Comparison of ENCODE assay signal across 2 cellular contexts in genomic region chr13:24212254-24212653, GRCh38.
TF ChIP-seq lines count a peak whose summit lies in the region.

No MANE protein-coding gene starts in this region.

TF ChIP-seq in GM23338, 12 proteins besides CTCF, POLR2A, EP300 and RAD21:
- TF ChIP-seq, protein P1, sequence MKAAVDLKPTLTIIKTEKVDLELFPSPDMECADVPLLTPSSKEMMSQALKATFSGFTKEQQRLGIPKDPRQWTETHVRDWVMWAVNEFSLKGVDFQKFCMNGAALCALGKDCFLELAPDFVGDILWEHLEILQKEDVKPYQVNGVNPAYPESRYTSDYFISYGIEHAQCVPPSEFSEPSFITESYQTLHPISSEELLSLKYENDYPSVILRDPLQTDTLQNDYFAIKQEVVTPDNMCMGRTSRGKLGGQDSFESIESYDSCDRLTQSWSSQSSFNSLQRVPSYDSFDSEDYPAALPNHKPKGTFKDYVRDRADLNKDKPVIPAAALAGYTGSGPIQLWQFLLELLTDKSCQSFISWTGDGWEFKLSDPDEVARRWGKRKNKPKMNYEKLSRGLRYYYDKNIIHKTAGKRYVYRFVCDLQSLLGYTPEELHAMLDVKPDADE (IDR thresholded peaks at IDR 0.05) = no peak
- TF ChIP-seq ZNF462 (CRISPR knock-in tag; IDR thresholded peaks at IDR 0.05) (no peak), EZH2 (IDR thresholded peaks at IDR 0.05; ENCODE audit: low read depth, unreplicated experiment) (no peak), NANOG (IDR thresholded peaks at IDR 0.05; ENCODE audit: borderline replicate concordance) (no peak), STAT1 (IDR thresholded peaks at IDR 0.05; ENCODE audit: unreplicated experiment) (no peak), POLR2AphosphoS5 (IDR thresholded peaks at IDR 0.05; ENCODE audit: low read depth) (no peak), ZNF114 (CRISPR knock-in tag; IDR thresholded peaks at IDR 0.05) (no peak), EZH2phosphoT487 (IDR thresholded peaks at IDR 0.05; ENCODE audit: unreplicated experiment) (no peak), JUNB (IDR thresholded peaks at IDR 0.05; ENCODE audit: unreplicated experiment) (no peak), ZNF331 (CRISPR knock-in tag; IDR thresholded peaks at IDR 0.05; ENCODE audit: low read depth) (no peak), CREB1 (CRISPR knock-in tag; IDR thresholded peaks at IDR 0.05; ENCODE audit: low read depth) (no peak)
- TF ChIP-seq, protein P2, sequence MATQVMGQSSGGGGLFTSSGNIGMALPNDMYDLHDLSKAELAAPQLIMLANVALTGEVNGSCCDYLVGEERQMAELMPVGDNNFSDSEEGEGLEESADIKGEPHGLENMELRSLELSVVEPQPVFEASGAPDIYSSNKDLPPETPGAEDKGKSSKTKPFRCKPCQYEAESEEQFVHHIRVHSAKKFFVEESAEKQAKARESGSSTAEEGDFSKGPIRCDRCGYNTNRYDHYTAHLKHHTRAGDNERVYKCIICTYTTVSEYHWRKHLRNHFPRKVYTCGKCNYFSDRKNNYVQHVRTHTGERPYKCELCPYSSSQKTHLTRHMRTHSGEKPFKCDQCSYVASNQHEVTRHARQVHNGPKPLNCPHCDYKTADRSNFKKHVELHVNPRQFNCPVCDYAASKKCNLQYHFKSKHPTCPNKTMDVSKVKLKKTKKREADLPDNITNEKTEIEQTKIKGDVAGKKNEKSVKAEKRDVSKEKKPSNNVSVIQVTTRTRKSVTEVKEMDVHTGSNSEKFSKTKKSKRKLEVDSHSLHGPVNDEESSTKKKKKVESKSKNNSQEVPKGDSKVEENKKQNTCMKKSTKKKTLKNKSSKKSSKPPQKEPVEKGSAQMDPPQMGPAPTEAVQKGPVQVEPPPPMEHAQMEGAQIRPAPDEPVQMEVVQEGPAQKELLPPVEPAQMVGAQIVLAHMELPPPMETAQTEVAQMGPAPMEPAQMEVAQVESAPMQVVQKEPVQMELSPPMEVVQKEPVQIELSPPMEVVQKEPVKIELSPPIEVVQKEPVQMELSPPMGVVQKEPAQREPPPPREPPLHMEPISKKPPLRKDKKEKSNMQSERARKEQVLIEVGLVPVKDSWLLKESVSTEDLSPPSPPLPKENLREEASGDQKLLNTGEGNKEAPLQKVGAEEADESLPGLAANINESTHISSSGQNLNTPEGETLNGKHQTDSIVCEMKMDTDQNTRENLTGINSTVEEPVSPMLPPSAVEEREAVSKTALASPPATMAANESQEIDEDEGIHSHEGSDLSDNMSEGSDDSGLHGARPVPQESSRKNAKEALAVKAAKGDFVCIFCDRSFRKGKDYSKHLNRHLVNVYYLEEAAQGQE (IDR thresholded peaks at IDR 0.05; ENCODE audit: unreplicated experiment) = no peak

TF ChIP-seq in HepG2, 621 proteins besides CTCF, POLR2A, EP300 and RAD21 (continued from another document):
- TF ChIP-seq THAP8 (CRISPR knock-in tag; IDR thresholded peaks at IDR 0.05; ENCODE audit: borderline replicate concordance) (no peak), HMGXB4 (CRISPR knock-in tag; IDR thresholded peaks at IDR 0.05; ENCODE audit: borderline replicate concordance in 1 of 2, low read depth in 1 of 2) (no peak), NFKB2 (CRISPR knock-in tag; IDR thresholded peaks at IDR 0.05; ENCODE audit: borderline replicate concordance) (no peak), NFRKB (IDR thresholded peaks at IDR 0.05) (no peak), ZNF335 (CRISPR knock-in tag; IDR thresholded peaks at IDR 0.05) (no peak), GRHL1 (CRISPR knock-in tag; conservative IDR thresholded peaks at IDR 0.05) (no peak)
TF ChIP-seq in HepG2: peak in this region for 0.
